ENCODE assay signal across 21 cellular contexts in the genomic region with DNA sequence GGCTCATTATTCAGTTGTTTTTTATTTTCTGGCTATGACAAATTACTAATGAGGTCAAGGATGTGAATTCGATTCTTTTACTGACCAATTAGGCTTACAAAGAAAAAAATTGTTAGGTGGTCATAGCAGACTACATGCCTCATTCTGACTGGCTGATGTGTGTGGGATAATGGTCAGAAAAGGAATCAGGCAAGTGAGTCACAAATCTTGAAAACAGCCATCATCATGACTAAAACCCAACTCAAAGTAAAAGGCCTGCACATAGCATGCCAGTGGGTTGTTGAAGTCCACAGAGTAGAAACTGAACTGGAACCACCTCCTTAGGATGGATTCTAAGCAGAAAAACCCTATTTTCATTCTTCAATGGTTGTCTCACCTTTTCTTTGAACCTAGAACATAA. TPM values are rescaled to one million over a fixed set of nuclear protein-coding genes. Genes with fewer than 3 reads are reported as not detected.
A peak's percentile ranks its signal among the peaks of the same experiment; 100 is the strongest.
DNase-seq lines count a peak whose midpoint lies in the region; ATAC-seq, FAIRE-seq and TF ChIP-seq lines count a peak whose summit lies in the region.
"Had no signal": no experiment of that assay in that cellular context is flagged by ENCODE, and none has a peak within 500 bp of the region (broad histone marks: within the 10 kb centered on the region; RNA-seq: fewer than 3 reads in every experiment).

No MANE protein-coding gene starts in this region.

- H3K4me3 ChIP-seq in HepG2 (replicated peaks in 1 of 3; ENCODE audit: insufficient read depth in 1 of 3, low read depth in 2 of 3, low read length in 3 of 3) (no peak overlapping the region), right lobe of liver (no peak overlapping the region), foreskin fibroblast (ENCODE audit: low read depth in 1 of 2, low read length in 2 of 2) (no peak overlapping the region), Karpas-422 (ENCODE audit: low read length) (no peak overlapping the region)
- H3K4me3 ChIP-seq: coronary artery, esophagus muscularis mucosa, lower lobe of right lung, tibial nerve had no signal

- TF ChIP-seq CTCF in HepG2 (CRISPR knock-in tag; IDR thresholded peaks at IDR 0.05) (no peak), right lobe of liver (IDR thresholded peaks at IDR 0.05) (no peak), foreskin fibroblast (IDR thresholded peaks at IDR 0.05; ENCODE audit: low read depth, low read length) (no peak)

- in situ Hi-C loops in HepG2 (cut with HindIII; ENCODE audit: extremely low pct_ligation_motif_present, low pct_unique_long_range_greater_than_20kb) = no loop called here

- no peak for TF ChIP-seq EP300 in HepG2 (IDR thresholded peaks at IDR 0.05; ENCODE audit: low read depth in 2 of 2, low read length in 2 of 2)
- TF ChIP-seq EP300 in HepG2 (CRISPR knock-in tag; IDR thresholded peaks at IDR 0.05; ENCODE audit: borderline replicate concordance) = no peak

- H3K27me3 ChIP-seq in HepG2 (ENCODE audit: control insufficient read depth in 1 of 2, insufficient read depth in 2 of 2, low read length in 2 of 2) = no peaks in the 10 kb centered on the region
- no peaks in the 10 kb centered on the region for H3K27me3 ChIP-seq in right lobe of liver
- H3K27me3 ChIP-seq in Karpas-422 (ENCODE audit: low read length) = no peaks in the 10 kb centered on the region
- H3K27me3 ChIP-seq: esophagus muscularis mucosa, tibial nerve had no signal

- H3K4me3 Mint-ChIP-seq in activated T-helper 17 cell treated with anti-CD3 and anti-CD28 coated beads, Interleukin-2, amount 50 U/mL, for 72 hours = no peak overlapping the region
- H3K4me3 Mint-ChIP-seq in activated T-helper 2 cell treated with anti-CD3 and anti-CD28 coated beads, Interferon-gamma antibody, Interleukin-2, Interleukin-4, amounts not matched to agents 10 μg/mL and 5 μg/mL and 100 μg/mL, durations not matched to agents 14 hours and 24 hours and 36 hours (ENCODE audit: low read depth) = no peak overlapping the region
- H3K4me3 Mint-ChIP-seq: neural crest cell; T-helper 2 cell treated with Interferon-gamma antibody and Interleukin-4, amounts not matched to agents 5 μg/mL and 100 μg/mL, for 36 hours had no signal

- BruUV-seq in HepG2 (replicated peaks; lab: Mats Ljungman, UMichigan) = no TSS peak

- POLR2A ChIA-PET in HepG2 (lab: Yijun Ruan, JAX) = no interaction called here

- H4K20me1 ChIP-seq in HepG2 (ENCODE audit: insufficient read depth, low read length) = no peaks in the 10 kb centered on the region
- H4K20me1 ChIP-seq in Karpas-422 (ENCODE audit: insufficient read depth, low read depth, low read length) = no peaks in the 10 kb centered on the region

- peaks cover 0 to 10% of the 10 kb centered on the region in 2 experiments; a peak in 3 of 5 replicates for H3K36me3 ChIP-seq in HepG2 (replicated peaks in 1 of 2; ENCODE audit: control insufficient read depth in 1 of 2, insufficient read depth in 2 of 2, low read length in 2 of 2)
- H3K36me3 ChIP-seq in right lobe of liver = no peaks in the 10 kb centered on the region
- peaks cover 44% of the 10 kb centered on the region for H3K36me3 ChIP-seq in Karpas-422 (ENCODE audit: insufficient read depth, low read length)

- no peaks in the 10 kb centered on the region for H3K4me1 Mint-ChIP-seq in activated T-helper 17 cell treated with anti-CD3 and anti-CD28 coated beads, Interleukin-2, amount 50 U/mL, for 72 hours
- no peaks in the 10 kb centered on the region for H3K4me1 Mint-ChIP-seq in activated T-helper 2 cell treated with anti-CD3 and anti-CD28 coated beads, Interferon-gamma antibody, Interleukin-2, Interleukin-4, amounts not matched to agents 10 μg/mL and 5 μg/mL and 100 μg/mL, durations not matched to agents 14 hours and 24 hours and 36 hours (ENCODE audit: low read depth)
- H3K4me1 Mint-ChIP-seq: neural crest cell had no signal

- TF ChIP-seq POLR2A in HepG2 (IDR thresholded peaks at IDR 0.05; ENCODE audit: insufficient read depth in 1 of 2, low read depth in 2 of 2, low read length in 2 of 2) = no peak
- TF ChIP-seq POLR2A in right lobe of liver (IDR thresholded peaks at IDR 0.05) = no peak

- no peak for DNase-seq in HepG2 (ENCODE audit: low spot score)
- no peak for DNase-seq in right lobe of liver
- peak; percentile 85 to 86 for DNase-seq in foreskin fibroblast
- DNase-seq in stromal cell of bone marrow (ENCODE audit: low read depth) = peak; percentile 85
- DNase-seq in activated T-helper 2 cell treated with anti-CD3 and anti-CD28 coated beads, Interferon-gamma antibody, Interleukin-2, Interleukin-4, amounts not matched to agents 10 μg/mL and 5 μg/mL and 100 μg/mL, durations not matched to agents 14 hours and 24 hours and 36 hours (ENCODE audit: low spot score) = no peak
- no peak for DNase-seq in Karpas-422
- no peak for DNase-seq in NCI-H1092 (lab: John Stamatoyannopoulos, UW)
- DNase-seq: activated CD4-positive, alpha-beta T cell treated with anti-CD3 and anti-CD28 coated beads for 48 hours; amygdala; Calu3; GOT3; lower lobe of right lung; NCI-H1105 treated with DMSO at 0.1 percent for 48 hours; SHP77; stimulated activated CD4-positive, alpha-beta T cell treated with anti-CD3 and anti-CD28 coated beads, Interleukin-4, amount 100 ng/mL, for 1 hour had no signal

- no peaks in the 10 kb centered on the region for H3K79me2 ChIP-seq in HepG2 (ENCODE audit: insufficient read depth, low read length)
- H3K79me2 ChIP-seq in Karpas-422 (ENCODE audit: low read length) = no peaks in the 10 kb centered on the region

- no peak overlapping the region for H3K9ac ChIP-seq in HepG2 (ENCODE audit: insufficient read depth, low read depth, low read length)
- no peak overlapping the region for H3K9ac ChIP-seq in Karpas-422 (ENCODE audit: low read length)

- H3K36me3 Mint-ChIP-seq in activated T-helper 17 cell treated with anti-CD3 and anti-CD28 coated beads, Interleukin-2, amount 50 U/mL, for 72 hours (ENCODE audit: low read depth) = peaks cover 6% of the 10 kb centered on the region
- H3K36me3 Mint-ChIP-seq in activated T-helper 2 cell treated with anti-CD3 and anti-CD28 coated beads, Interferon-gamma antibody, Interleukin-2, Interleukin-4, amounts not matched to agents 10 μg/mL and 5 μg/mL and 100 μg/mL, durations not matched to agents 14 hours and 24 hours and 36 hours (ENCODE audit: low read depth) = peaks cover 11% of the 10 kb centered on the region

- H3K9me3 ChIP-seq in HepG2 (ENCODE audit: low read length) = no peaks in the 10 kb centered on the region
- no peaks in the 10 kb centered on the region for H3K9me3 ChIP-seq in right lobe of liver
- H3K9me3 ChIP-seq in Karpas-422 (ENCODE audit: low read length) = no peaks in the 10 kb centered on the region
- H3K9me3 ChIP-seq: esophagus muscularis mucosa, lower lobe of right lung, tibial nerve had no signal

- no peak overlapping the region for H3K27ac Mint-ChIP-seq in activated T-helper 17 cell treated with anti-CD3 and anti-CD28 coated beads, Interleukin-2, amount 50 U/mL, for 72 hours
- H3K27ac Mint-ChIP-seq in activated T-helper 2 cell treated with anti-CD3 and anti-CD28 coated beads, Interferon-gamma antibody, Interleukin-2, Interleukin-4, amounts not matched to agents 10 μg/mL and 5 μg/mL and 100 μg/mL, durations not matched to agents 14 hours and 24 hours and 36 hours = no peak overlapping the region
- H3K27ac Mint-ChIP-seq: T-helper 2 cell treated with Interferon-gamma antibody and Interleukin-4, amounts not matched to agents 5 μg/mL and 100 μg/mL, for 36 hours had no signal

- 91% methylated on average over 1 of the region's 1 CpG for WGBS in HepG2 (ENCODE audit: low lambda C conversion rate)
- WGBS in right lobe of liver (ENCODE audit: insufficient coverage, low coverage, low lambda C conversion rate, missing lambda C conversion rate) = 69% methylated on average over 1 of the region's 1 CpG

- no peaks in the 10 kb centered on the region for H3K9me3 Mint-ChIP-seq in activated T-helper 17 cell treated with anti-CD3 and anti-CD28 coated beads, Interleukin-2, amount 50 U/mL, for 72 hours
- H3K9me3 Mint-ChIP-seq in activated T-helper 2 cell treated with anti-CD3 and anti-CD28 coated beads, Interferon-gamma antibody, Interleukin-2, Interleukin-4, amounts not matched to agents 10 μg/mL and 5 μg/mL and 100 μg/mL, durations not matched to agents 14 hours and 24 hours and 36 hours = no peaks in the 10 kb centered on the region
- H3K9me3 Mint-ChIP-seq: neural crest cell; T-helper 2 cell treated with Interferon-gamma antibody and Interleukin-4, amounts not matched to agents 5 μg/mL and 100 μg/mL, for 36 hours had no signal

- no peaks in the 10 kb centered on the region for H3K9me2 ChIP-seq in Karpas-422 (replicated peaks; ENCODE audit: insufficient read depth, low read length)

- H3K4me1 ChIP-seq in HepG2 (ENCODE audit: insufficient read depth, low read length) = no peaks in the 10 kb centered on the region
- no peaks in the 10 kb centered on the region for H3K4me1 ChIP-seq in right lobe of liver
- H3K4me1 ChIP-seq in Karpas-422 (ENCODE audit: low read length) = peaks cover 4% of the 10 kb centered on the region; the same call in 1 of the 2 replicates
- H3K4me1 ChIP-seq: esophagus muscularis mucosa, lower lobe of right lung, tibial nerve had no signal

- FAIRE-seq in HepG2 (lab: Jason Lieb, UNC) = no peak

- H3K27me3 Mint-ChIP-seq in activated T-helper 17 cell treated with anti-CD3 and anti-CD28 coated beads, Interleukin-2, amount 50 U/mL, for 72 hours = no peaks in the 10 kb centered on the region
- H3K27me3 Mint-ChIP-seq in activated T-helper 2 cell treated with anti-CD3 and anti-CD28 coated beads, Interferon-gamma antibody, Interleukin-2, Interleukin-4, amounts not matched to agents 10 μg/mL and 5 μg/mL and 100 μg/mL, durations not matched to agents 14 hours and 24 hours and 36 hours (ENCODE audit: low read depth) = no peaks in the 10 kb centered on the region

- H3K27ac ChIP-seq in HepG2 (ENCODE audit: extremely low read length, insufficient read depth, low read length) (no peak overlapping the region), right lobe of liver (no peak overlapping the region), Karpas-422 (ENCODE audit: low read length) (no peak overlapping the region; the same call in 1 of the 2 replicates)
- H3K27ac ChIP-seq: coronary artery, esophagus muscularis mucosa, lower lobe of right lung, tibial nerve had no signal

- H3K4me2 ChIP-seq in HepG2 (ENCODE audit: low read depth, low read length) (no peak overlapping the region), Karpas-422 (ENCODE audit: low read depth, low read length, poor library complexity, severe bottlenecking) (no peak overlapping the region)

- intact Hi-C loops in HepG2 (cut with micrococcal nuclease; ENCODE audit: unreplicated experiment) = no loop called here
- intact Hi-C loops in right lobe of liver (cut with DNase I) = no loop called here
- intact Hi-C loops in activated T-helper 2 cell treated with anti-CD3 and anti-CD28 coated beads, Interferon-gamma antibody, Interleukin-2, Interleukin-4, amounts not matched to agents 10 μg/mL and 5 μg/mL and 100 μg/mL, durations not matched to agents 14 hours and 24 hours and 36 hours (cut with micrococcal nuclease) = no loop called here

- CTCF ChIA-PET in HepG2 (lab: Yijun Ruan, JAX; ENCODE audit: low intra/inter-chr PET ratio, low total read pairs) = no interaction called here

- H2AFZ ChIP-seq in HepG2 (ENCODE audit: low read length) = no peak overlapping the region
- H2AFZ ChIP-seq in Karpas-422 (ENCODE audit: low read length) = no peak overlapping the region

- no peak for TF ChIP-seq RAD21 in HepG2 (CRISPR knock-in tag; IDR thresholded peaks at IDR 0.05)

- no peak for ATAC-seq in HepG2
- no peak for ATAC-seq in right lobe of liver
- peak; percentile 96 for ATAC-seq in activated T-helper 17 cell treated with anti-CD3 and anti-CD28 coated beads, Interleukin-2, amount 50 U/mL, for 72 hours (replicated peaks)
- ATAC-seq: lower lobe of right lung had no signal

RNA-seq across cellular contexts. Expression of a gene that starts 8.6 kb away (rescaled TPM):
- total RNA-seq in HepG2 (2016; rRNA removed; fragmentation: Illumina TruSeq; extraction: Trizol) (13.5 and 17.8 TPM in 2 replicates), right lobe of liver (1 to 10 TPM in 4 of 6 experiments, under 1 TPM in 2; 0.86 to 2.0 (median 1.3) TPM)
- total RNA-seq in HepG2 (2016; cell fraction: cytosol; rRNA removed; fragmentation: Illumina TruSeq; extraction: Trizol; ENCODE audit: low read depth) = 2.3 and 2.7 TPM in 2 replicates
- 12.7 and 17.3 TPM in 2 replicates for total RNA-seq in HepG2 (2016; cell fraction: insoluble cytoplasmic fraction; rRNA removed; fragmentation: Illumina TruSeq; extraction: Trizol)
- total RNA-seq in HepG2 (2016; cell fraction: membrane; rRNA removed; fragmentation: Illumina TruSeq; extraction: Trizol) = 5.5 and 5.7 TPM in 2 replicates
- total RNA-seq in HepG2 (2016; cell fraction: nucleus; rRNA removed; fragmentation: Illumina TruSeq; extraction: Trizol) = 22.9 and 23.1 TPM in 2 replicates
- polyA plus RNA-seq in HepG2 (2011; rRNA removed) = 3.6 and 5.0 TPM in 2 replicates
- 2.2 and 2.8 TPM in 2 replicates for polyA plus RNA-seq in HepG2 (2011; cell fraction: cytosol; rRNA removed)
- 3.6 and 3.9 TPM in 2 replicates for polyA plus RNA-seq in HepG2 (2011; cell fraction: nucleus; rRNA removed)
- 3.2 and 5.4 TPM in 2 replicates for polyA plus RNA-seq in HepG2 (2012)
- polyA plus RNA-seq in HepG2 (2016; cell fraction: cytosol; fragmentation: Illumina TruSeq; extraction: Trizol; ENCODE audit: low read depth) = 2.4 and 2.9 TPM in 2 replicates
- 8.3 and 10.1 TPM in 2 replicates for polyA plus RNA-seq in HepG2 (2016; cell fraction: insoluble cytoplasmic fraction; fragmentation: Illumina TruSeq; extraction: Trizol; ENCODE audit: low read depth)
- polyA plus RNA-seq in HepG2 (2016; cell fraction: membrane; fragmentation: Illumina TruSeq; extraction: Trizol; ENCODE audit: low read depth) = 3.0 and 3.7 TPM in 2 replicates
- polyA plus RNA-seq in HepG2 (2016; cell fraction: nucleus; fragmentation: Illumina TruSeq; extraction: Trizol; ENCODE audit: insufficient read depth, low read depth) = 9.8 and 12.2 TPM in 2 replicates
- 4.3 and 8.3 TPM in 2 replicates for polyA minus RNA-seq in HepG2 (2011; rRNA and poly(A)+ RNA removed; ENCODE audit: low replicate concordance)
- 4.2 and 4.7 TPM in 2 replicates for polyA minus RNA-seq in HepG2 (2011; cell fraction: cytosol; rRNA and poly(A)+ RNA removed)
- 27.4 and 28.8 TPM in 2 replicates for polyA minus RNA-seq in HepG2 (2011; cell fraction: nucleus; rRNA and poly(A)+ RNA removed)
- 1 to 10 TPM; 6.0 to 7.7 TPM for total RNA-seq in activated T-helper 17 cell treated with anti-CD3 and anti-CD28 coated beads, Interleukin-2, amount 50 U/mL, for 72 hours
- total RNA-seq in activated T-helper 2 cell treated with anti-CD3 and anti-CD28 coated beads, Interferon-gamma antibody, Interleukin-2, Interleukin-4, amounts not matched to agents 10 μg/mL and 5 μg/mL and 100 μg/mL, durations not matched to agents 14 hours and 24 hours and 36 hours = 7.7 and 9.6 TPM in 2 replicates
- total RNA-seq in Karpas-422 (2014; rRNA removed; shearing (Covaris generic); ENCODE audit: low replicate concordance) = 19.1 and 25.1 TPM in 2 replicates

RNA-seq across cellular contexts. Expression of a gene that starts 8.9 kb away (rescaled TPM):
- 55.8 and 92.5 TPM in 2 replicates for total RNA-seq in HepG2 (2016; rRNA removed; fragmentation: Illumina TruSeq; extraction: Trizol)
- total RNA-seq in HepG2 (2016; cell fraction: cytosol; rRNA removed; fragmentation: Illumina TruSeq; extraction: Trizol; ENCODE audit: low read depth) = 21.6 and 23.7 TPM in 2 replicates
- total RNA-seq in HepG2 (2016; cell fraction: insoluble cytoplasmic fraction; rRNA removed; fragmentation: Illumina TruSeq; extraction: Trizol) = 55.1 and 90.5 TPM in 2 replicates
- total RNA-seq in HepG2 (2016; cell fraction: membrane; rRNA removed; fragmentation: Illumina TruSeq; extraction: Trizol) = 18.2 and 20.9 TPM in 2 replicates
- total RNA-seq in HepG2 (2016; cell fraction: nucleus; rRNA removed; fragmentation: Illumina TruSeq; extraction: Trizol) = 58.8 and 60.1 TPM in 2 replicates
- polyA plus RNA-seq in HepG2 (2011; rRNA removed) = 41.6 and 43.3 TPM in 2 replicates
- polyA plus RNA-seq in HepG2 (2011; cell fraction: cytosol; rRNA removed) = 32.2 and 47.4 TPM in 2 replicates
- polyA plus RNA-seq in HepG2 (2011; cell fraction: nucleus; rRNA removed) = 14.4 and 21.0 TPM in 2 replicates
- polyA plus RNA-seq in HepG2 (2012) = 31.8 and 35.5 TPM in 2 replicates
- polyA plus RNA-seq in HepG2 (2016; cell fraction: cytosol; fragmentation: Illumina TruSeq; extraction: Trizol; ENCODE audit: low read depth) = 1.6 and 2.2 TPM in 2 replicates
- polyA plus RNA-seq in HepG2 (2016; cell fraction: insoluble cytoplasmic fraction; fragmentation: Illumina TruSeq; extraction: Trizol; ENCODE audit: low read depth) = 69.2 and 71.7 TPM in 2 replicates
- polyA plus RNA-seq in HepG2 (2016; cell fraction: membrane; fragmentation: Illumina TruSeq; extraction: Trizol; ENCODE audit: low read depth) = 7.3 and 8.2 TPM in 2 replicates
- 21.7 and 28.9 TPM in 2 replicates for polyA plus RNA-seq in HepG2 (2016; cell fraction: nucleus; fragmentation: Illumina TruSeq; extraction: Trizol; ENCODE audit: insufficient read depth, low read depth)
- 60.0 and 72.3 TPM in 2 replicates for polyA minus RNA-seq in HepG2 (2011; rRNA and poly(A)+ RNA removed; ENCODE audit: low replicate concordance)
- 50.0 and 63.4 TPM in 2 replicates for polyA minus RNA-seq in HepG2 (2011; cell fraction: cytosol; rRNA and poly(A)+ RNA removed)
- 78.3 and 106 TPM in 2 replicates for polyA minus RNA-seq in HepG2 (2011; cell fraction: nucleus; rRNA and poly(A)+ RNA removed)
- 10 to 100 TPM; 28.9 to 51.6 (median 33.6) TPM for total RNA-seq in right lobe of liver
- total RNA-seq in activated T-helper 17 cell treated with anti-CD3 and anti-CD28 coated beads, Interleukin-2, amount 50 U/mL, for 72 hours = 10 to 100 TPM; 50.0 to 54.1 TPM
- total RNA-seq in activated T-helper 2 cell treated with anti-CD3 and anti-CD28 coated beads, Interferon-gamma antibody, Interleukin-2, Interleukin-4, amounts not matched to agents 10 μg/mL and 5 μg/mL and 100 μg/mL, durations not matched to agents 14 hours and 24 hours and 36 hours = 62.1 and 62.7 TPM in 2 replicates
- total RNA-seq in Karpas-422 (2014; rRNA removed; shearing (Covaris generic); ENCODE audit: low replicate concordance) = 101 and 125 TPM in 2 replicates

Comparison
In these comparisons a context has a peak if more than half of its experiments do, and no peak if none do; other contexts are left out.
1. DNase-seq: peak in foreskin fibroblast (2 of 2) and stromal cell of bone marrow (single experiment); none in HepG2 (single experiment), right lobe of liver (0 of 3), activated T-helper 2 cell treated with anti-CD3 and anti-CD28 coated beads, Interferon-gamma antibody, Interleukin-2, Interleukin-4, amounts not matched to agents 10 μg/mL and 5 μg/mL and 100 μg/mL, durations not matched to agents 14 hours and 24 hours and 36 hours (single experiment), Karpas-422 (single experiment) and NCI-H1092 (single experiment).